ENCODE assay signal across 34 cellular contexts in the genomic region with DNA sequence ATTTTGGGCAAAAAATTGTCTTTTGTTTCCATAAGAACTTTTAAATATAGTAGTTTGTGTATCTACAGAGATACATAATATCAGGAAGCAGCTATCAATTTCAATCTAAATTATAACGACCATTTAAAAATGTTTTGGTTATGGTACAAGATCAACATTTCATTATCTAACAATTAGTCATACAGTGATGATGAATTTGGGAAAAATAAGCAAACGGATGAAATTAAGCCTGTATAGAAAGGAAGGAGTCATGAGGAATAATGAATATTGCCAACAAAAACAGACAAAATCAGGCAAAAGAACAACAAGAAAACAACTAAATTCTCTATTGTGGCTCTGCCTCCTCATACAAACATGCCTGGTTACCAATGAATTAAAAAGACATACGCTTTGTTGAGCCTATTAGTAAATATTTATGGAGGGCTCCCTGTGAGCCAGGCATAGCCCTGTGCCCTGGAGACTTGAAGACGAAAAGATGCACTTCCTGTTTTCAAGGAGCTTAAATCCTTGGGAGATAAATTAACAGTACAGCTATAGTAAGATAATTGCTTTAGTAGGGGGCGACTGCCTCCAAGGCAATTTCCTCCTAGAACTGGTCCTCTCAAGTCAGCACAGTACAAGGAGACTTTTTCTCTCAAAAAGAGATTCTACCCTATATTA.
DNase-seq lines count a peak whose midpoint lies in the region; FAIRE-seq and TF ChIP-seq lines count a peak whose summit lies in the region.
"Had no signal": no experiment of that assay in that cellular context is flagged by ENCODE, and none has a peak within 500 bp of the region (broad histone marks: within the 10 kb centered on the region; RNA-seq: fewer than 3 reads in every experiment).

No MANE protein-coding gene starts in this region.

- TF ChIP-seq CTCF in A673 (conservative IDR thresholded peaks at IDR 0.05; ENCODE audit: low read depth, low read length) (0 out of 2 replicates have a peak, but pooled peaks have one; percentile 7), fibroblast of mammary gland (conservative IDR thresholded peaks at IDR 0.05; ENCODE audit: control insufficient read depth, insufficient read depth, low read depth, low read length) (no peak)

- POLR2A ChIA-PET in A673 (lab: Charles Lee; ENCODE audit: low non-redundant PET): no interaction called here
- POLR2A ChIA-PET in CD8-positive, alpha-beta memory T cell (lab: Charles Lee): no interaction called here

- CTCF ChIA-PET in A673 (lab: Charles Lee): interaction anchor here (0.6 kb wide), 1 partner anchor 1236 kb away, joined by 3 read pairs; no protein-coding TSS in a partner anchor
- CTCF ChIA-PET in CD8-positive, alpha-beta memory T cell (lab: Charles Lee): interaction anchor here (1.9 kb wide), 1 partner anchor 10 kb away, joined by 4 read pairs; no protein-coding TSS in a partner anchor

- DNase-seq in A673 (ENCODE audit: low spot score): peak; percentile 86
- DNase-seq in GM12891 (ENCODE audit: insufficient read length, low spot score): no peak
- DNase-seq in OCI-M1 (lab: John Stamatoyannopoulos, UW): peak; percentile 30
- DNase-seq in fibroblast of mammary gland (ENCODE audit: low read depth): peak; percentile 54
- DNase-seq in CD8-positive, alpha-beta memory T cell: no peak
- DNase-seq in activated naive CD4-positive, alpha-beta T cell treated with Interleukin-2 at 50 U/mL for 16 hours: no peak
- no peak for DNase-seq in caudate nucleus (lab: John Stamatoyannopoulos, UW)
- DNase-seq in activated naive CD4-positive, alpha-beta T cell treated with anti-CD3 and anti-CD28 coated beads, Interleukin-2, amount 50 U/mL, for 16 hours: no peak
- DNase-seq: activated CD4-positive, alpha-beta T cell treated with anti-CD3 and anti-CD28 coated beads for 48 hours; activated effector memory CD4-positive, alpha-beta T cell treated with Interleukin-2 at 50 U/mL for 16 hours; activated naive CD8-positive, alpha-beta T cell treated with anti-CD3 and anti-CD28 coated beads for 36 hours; BE2C; cortex of kidney; DMS153; effector memory CD8-positive, alpha-beta T cell; erythroblast; foreskin melanocyte; heart left ventricle; NCI-H1105 treated with DMSO at 0.1 percent for 48 hours; NCI-H2029 treated with DMSO at 0.1 percent for 48 hours; NCI-H226; NCI-H526 treated with DMSO at 0.1 percent for 48 hours; right lobe of liver; SJCRH30; stimulated activated naive B cell treated with anti-CD40 and anti-IgM and Interleukin-4, amounts not matched to agents 10 μg/mL and 1 μg/mL and 100 μg/mL, for 72 hours; substantia nigra; T-helper 9 cell; trophoblast cell had no signal

- no peak for TF ChIP-seq POLR2A in GM12891 (IDR thresholded peaks at IDR 0.05; ENCODE audit: low read depth, low read length)

- no peaks in the 10 kb centered on the region for H3K27me3 Mint-ChIP-seq in CD8-positive, alpha-beta memory T cell
- H3K27me3 Mint-ChIP-seq: activated naive CD8-positive, alpha-beta T cell treated with anti-CD3 and anti-CD28 coated beads for 36 hours; stimulated activated naive B cell treated with anti-CD40 and anti-IgM and Interleukin-4, amounts not matched to agents 10 μg/mL and 1 μg/mL and 100 μg/mL, for 72 hours had no signal

- H3K27ac ChIP-seq in A673 (ENCODE audit: low read depth, low read length, poor library complexity, severe bottlenecking) (no peak overlapping the region), caudate nucleus (ENCODE audit: low read depth, low read length) (no peak overlapping the region)
- no peak overlapping the region for H3K27ac ChIP-seq in CD8-positive, alpha-beta memory T cell (ENCODE audit: low read depth, low read length)
- H3K27ac ChIP-seq: ascending aorta, heart left ventricle, neutrophil, right lobe of liver, SJCRH30, VCaP had no signal

- no peaks in the 10 kb centered on the region for H3K4me1 Mint-ChIP-seq in CD8-positive, alpha-beta memory T cell
- H3K4me1 Mint-ChIP-seq: activated naive CD8-positive, alpha-beta T cell treated with anti-CD3 and anti-CD28 coated beads for 36 hours; stimulated activated naive B cell treated with anti-CD40 and anti-IgM and Interleukin-4, amounts not matched to agents 10 μg/mL and 1 μg/mL and 100 μg/mL, for 72 hours had no signal

- H3K36me3 ChIP-seq in A673 (ENCODE audit: insufficient read depth, low read length, poor library complexity, severe bottlenecking): no peaks in the 10 kb centered on the region
- no peaks in the 10 kb centered on the region for H3K36me3 ChIP-seq in CD8-positive, alpha-beta memory T cell (ENCODE audit: insufficient read depth, low read length)
- H3K36me3 ChIP-seq: ascending aorta, BE2C, HAP-1, heart left ventricle, neutrophil, right lobe of liver, SJCRH30 had no signal

- no peaks in the 10 kb centered on the region for H3K36me3 Mint-ChIP-seq in CD8-positive, alpha-beta memory T cell
- H3K36me3 Mint-ChIP-seq: activated naive CD8-positive, alpha-beta T cell treated with anti-CD3 and anti-CD28 coated beads for 36 hours; stimulated activated naive B cell treated with anti-CD40 and anti-IgM and Interleukin-4, amounts not matched to agents 10 μg/mL and 1 μg/mL and 100 μg/mL, for 72 hours had no signal

- H3K4me3 Mint-ChIP-seq in CD8-positive, alpha-beta memory T cell: no peak overlapping the region
- H3K4me3 Mint-ChIP-seq: activated naive CD8-positive, alpha-beta T cell treated with anti-CD3 and anti-CD28 coated beads for 36 hours; effector memory CD8-positive, alpha-beta T cell; stimulated activated naive B cell treated with anti-CD40 and anti-IgM and Interleukin-4, amounts not matched to agents 10 μg/mL and 1 μg/mL and 100 μg/mL, for 72 hours had no signal

- peaks cover 21% of the 10 kb centered on the region for H3K4me1 ChIP-seq in A673 (ENCODE audit: insufficient read depth, low read length, poor library complexity, severe bottlenecking)
- no peaks in the 10 kb centered on the region for H3K4me1 ChIP-seq in CD8-positive, alpha-beta memory T cell (ENCODE audit: insufficient read depth, low read length)
- H3K4me1 ChIP-seq: ascending aorta, BE2C, HAP-1, heart left ventricle, right lobe of liver, SJCRH30 had no signal

- intact Hi-C loops in A673 (cut with micrococcal nuclease; ENCODE audit: unreplicated experiment): no loop called here

- H3K9me3 ChIP-seq in A673 (ENCODE audit: low read depth, low read length, poor library complexity, severe bottlenecking): no peaks in the 10 kb centered on the region
- H3K9me3 ChIP-seq in CD8-positive, alpha-beta memory T cell (ENCODE audit: low read length): no peaks in the 10 kb centered on the region
- H3K9me3 ChIP-seq: ascending aorta, BE2C, HAP-1, neutrophil, right lobe of liver, SJCRH30 had no signal

- no peak for FAIRE-seq in GM12891 (lab: Jason Lieb, UNC)
- FAIRE-seq: HepG2, keratinocyte had no signal

- BruUV-seq in A673 (replicated peaks; lab: Mats Ljungman, UMichigan): no TSS peak

- H3K9me3 Mint-ChIP-seq in CD8-positive, alpha-beta memory T cell: peaks cover 0 to 4% (median 1%) of the 10 kb centered on the region in 5 donors
- H3K9me3 Mint-ChIP-seq: activated naive CD8-positive, alpha-beta T cell treated with anti-CD3 and anti-CD28 coated beads for 36 hours had no signal

- H3K4me3 ChIP-seq in A673 (ENCODE audit: low read depth, low read length, poor library complexity, severe bottlenecking) (no peak overlapping the region), fibroblast of mammary gland (ENCODE audit: control insufficient read depth, low read depth, low read length) (no peak overlapping the region)
- H3K4me3 ChIP-seq in CD8-positive, alpha-beta memory T cell (ENCODE audit: low read length): no peak overlapping the region
- H3K4me3 ChIP-seq: ascending aorta, HAP-1, heart left ventricle, right lobe of liver, SJCRH30 had no signal

- peaks cover 3% of the 10 kb centered on the region for H3K27me3 ChIP-seq in A673 (replicated peaks; ENCODE audit: insufficient read depth, low read depth, low read length, poor library complexity)
- H3K27me3 ChIP-seq in CD8-positive, alpha-beta memory T cell (ENCODE audit: insufficient read depth, low read length, poor library complexity, severe bottlenecking): no peaks in the 10 kb centered on the region
- H3K27me3 ChIP-seq: ascending aorta, heart left ventricle, neutrophil, SJCRH30 had no signal

- H3K27ac Mint-ChIP-seq in CD8-positive, alpha-beta memory T cell: no peak overlapping the region
- H3K27ac Mint-ChIP-seq: activated naive CD8-positive, alpha-beta T cell treated with anti-CD3 and anti-CD28 coated beads for 36 hours; effector memory CD8-positive, alpha-beta T cell; stimulated activated naive B cell treated with anti-CD40 and anti-IgM and Interleukin-4, amounts not matched to agents 10 μg/mL and 1 μg/mL and 100 μg/mL, for 72 hours had no signal

TF ChIP-seq in GM12891, 5 proteins besides CTCF, POLR2A, EP300 and RAD21:
- TF ChIP-seq SPI1 (IDR thresholded peaks at IDR 0.05; ENCODE audit: low read depth, low read length) (0 out of 2 replicates have a peak, but pooled peaks have one; percentile 16), POLR2AphosphoS5 (IDR thresholded peaks at IDR 0.05; ENCODE audit: low read depth, low read length) (no peak), PAX5 (IDR thresholded peaks at IDR 0.05; ENCODE audit: insufficient read depth, low read length, severe bottlenecking) (no peak), TAF1 (IDR thresholded peaks at IDR 0.05; ENCODE audit: low read depth, low read length) (no peak), POU2F2 (IDR thresholded peaks at IDR 0.05; ENCODE audit: low read depth, low read length) (no peak)

Comparison
In these comparisons a context has a peak if more than half of its experiments do, and no peak if none do; other contexts are left out.
1. DNase-seq: peak in A673 (single experiment), OCI-M1 (single experiment) and fibroblast of mammary gland (single experiment); none in GM12891 (single experiment), CD8-positive, alpha-beta memory T cell (0 of 5), activated naive CD4-positive, alpha-beta T cell treated with Interleukin-2 at 50 U/mL for 16 hours (single experiment), caudate nucleus (0 of 61) and activated naive CD4-positive, alpha-beta T cell treated with anti-CD3 and anti-CD28 coated beads, Interleukin-2, amount 50 U/mL, for 16 hours (single experiment).